Comparison of ENCODE assay signal across 1 cellular context in the genomic region with DNA sequence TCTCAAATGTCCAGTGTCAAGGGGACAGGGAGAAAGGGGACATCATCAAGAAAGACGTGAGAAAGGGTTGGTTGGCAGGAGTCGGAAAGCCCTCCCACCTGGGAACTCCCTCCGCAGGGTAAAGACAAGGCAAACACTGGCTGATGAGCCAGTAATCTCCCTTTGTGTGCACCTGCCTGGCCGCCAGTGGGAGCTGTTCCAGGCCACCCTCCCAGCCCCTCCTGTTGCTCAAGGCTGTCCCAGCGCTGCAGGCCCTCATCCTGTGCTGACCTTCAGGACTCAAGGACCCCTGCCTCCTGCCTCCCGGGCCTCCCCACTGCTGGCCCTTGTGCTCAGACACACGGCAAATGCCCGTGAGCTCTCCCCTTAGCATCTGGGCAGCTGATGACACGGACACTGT.
TF ChIP-seq lines count a peak whose summit lies in the region.

No MANE protein-coding gene starts in this region.

TF ChIP-seq in GM12878, 131 proteins besides CTCF, POLR2A, EP300 and RAD21:
- TF ChIP-seq, protein P1, sequence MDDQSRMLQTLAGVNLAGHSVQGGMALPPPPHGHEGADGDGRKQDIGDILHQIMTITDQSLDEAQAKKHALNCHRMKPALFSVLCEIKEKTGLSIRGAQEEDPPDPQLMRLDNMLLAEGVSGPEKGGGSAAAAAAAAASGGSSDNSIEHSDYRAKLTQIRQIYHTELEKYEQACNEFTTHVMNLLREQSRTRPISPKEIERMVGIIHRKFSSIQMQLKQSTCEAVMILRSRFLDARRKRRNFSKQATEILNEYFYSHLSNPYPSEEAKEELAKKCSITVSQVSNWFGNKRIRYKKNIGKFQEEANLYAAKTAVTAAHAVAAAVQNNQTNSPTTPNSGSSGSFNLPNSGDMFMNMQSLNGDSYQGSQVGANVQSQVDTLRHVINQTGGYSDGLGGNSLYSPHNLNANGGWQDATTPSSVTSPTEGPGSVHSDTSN (IDR thresholded peaks at IDR 0.05; ENCODE audit: insufficient replicate concordance, low read depth, low read length), result no peak
- TF ChIP-seq ASH2L (IDR thresholded peaks at IDR 0.05; ENCODE audit: borderline replicate concordance, low read depth), result no peak
- TF ChIP-seq NR2F1 (conservative IDR thresholded peaks at IDR 0.05), result no peak
- TF ChIP-seq, protein P2, sequence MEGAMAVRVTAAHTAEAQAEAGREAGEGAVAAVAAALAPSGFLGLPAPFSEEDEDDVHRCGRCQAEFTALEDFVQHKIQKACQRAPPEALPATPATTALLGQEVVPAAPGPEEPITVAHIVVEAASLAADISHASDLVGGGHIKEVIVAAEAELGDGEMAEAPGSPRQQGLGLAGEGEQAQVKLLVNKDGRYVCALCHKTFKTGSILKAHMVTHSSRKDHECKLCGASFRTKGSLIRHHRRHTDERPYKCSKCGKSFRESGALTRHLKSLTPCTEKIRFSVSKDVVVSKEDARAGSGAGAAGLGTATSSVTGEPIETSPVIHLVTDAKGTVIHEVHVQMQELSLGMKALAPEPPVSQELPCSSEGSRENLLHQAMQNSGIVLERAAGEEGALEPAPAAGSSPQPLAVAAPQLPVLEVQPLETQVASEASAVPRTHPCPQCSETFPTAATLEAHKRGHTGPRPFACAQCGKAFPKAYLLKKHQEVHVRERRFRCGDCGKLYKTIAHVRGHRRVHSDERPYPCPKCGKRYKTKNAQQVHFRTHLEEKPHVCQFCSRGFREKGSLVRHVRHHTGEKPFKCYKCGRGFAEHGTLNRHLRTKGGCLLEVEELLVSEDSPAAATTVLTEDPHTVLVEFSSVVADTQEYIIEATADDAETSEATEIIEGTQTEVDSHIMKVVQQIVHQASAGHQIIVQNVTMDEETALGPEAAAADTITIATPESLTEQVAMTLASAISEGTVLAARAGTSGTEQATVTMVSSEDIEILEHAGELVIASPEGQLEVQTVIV (IDR thresholded peaks at IDR 0.05; ENCODE audit: borderline replicate concordance, partially characterized antibody), result no peak
- no peak for TF ChIP-seq RUNX3 (IDR thresholded peaks at IDR 0.05; ENCODE audit: low read length)
